Comparison of ENCODE assay signal across 25 cellular contexts in genomic region chr19:8329993-8330392, GRCh38. TPM values are rescaled to one million over a fixed set of nuclear protein-coding genes. Genes with fewer than 3 reads are reported as not detected.
"Had no signal": no experiment of that assay in that cellular context is flagged by ENCODE, and none has a peak within 500 bp of the region (broad histone marks: within the 10 kb centered on the region; RNA-seq: fewer than 3 reads in every experiment).

No MANE protein-coding gene starts in this region.

- DNase-seq: activated CD4-positive, alpha-beta T cell treated with anti-CD3 and anti-CD28 coated beads, Interleukin-2, amount 50 U/mL, for 1 hour; activated CD4-positive, CD25-positive, alpha-beta regulatory T cell treated with anti-CD3 and anti-CD28 coated beads, Interleukin-2, amount 50 U/mL, for 72 hours; activated CD8-positive, alpha-beta T cell treated with anti-CD3 and anti-CD28 coated beads, Interleukin-2, amount 10 ng/mL, durations not matched to agents 7 days and 5 days; aorta; caudate nucleus; effector CD4-positive, alpha-beta T cell; gastrocnemius medialis; heart left ventricle; left colon; naive B cell; small intestine; stimulated activated CD4-positive, alpha-beta T cell treated with anti-CD3 and anti-CD28 coated beads, Interleukin-2, amount 100 ng/mL, for 24 hours; stomach; T-cell; transverse colon had no signal

- H3K9ac ChIP-seq: neural progenitor cell had no signal

- H3K4me3 ChIP-seq: gastrocnemius medialis, heart left ventricle, lung, neural progenitor cell, stomach, transverse colon had no signal

- FAIRE-seq: endometrium, keratinocyte, small intestine had no signal

- H3K9me3 ChIP-seq: gastrocnemius medialis, stomach, transverse colon had no signal

- H3K36me3 ChIP-seq: gastrocnemius medialis, neural progenitor cell, stomach, transverse colon had no signal

- ATAC-seq: activated CD8-positive, alpha-beta T cell treated with anti-CD3 and anti-CD28 coated beads, Interleukin-2, amount 10 ng/mL, durations not matched to agents 7 days and 5 days; activated naive CD4-positive, alpha-beta T cell treated with anti-CD3 and anti-CD28 coated beads, Interleukin-2, amount 50 U/mL, for 72 hours; esophagus mucosa; gastrocnemius medialis; heart left ventricle; left colon; sciatic nerve; stimulated activated memory B cell treated with anti-CD40 and anti-IgM and Interleukin-4, amounts not matched to agents 10 μg/mL and 1 μg/mL and 100 μg/mL, for 72 hours; T-cell had no signal

- H3K4me2 ChIP-seq: neural progenitor cell had no signal

- H3K27ac ChIP-seq: gastrocnemius medialis, heart left ventricle, neural progenitor cell, stomach, transverse colon, VCaP had no signal

- H2AFZ ChIP-seq: neural progenitor cell had no signal

RNA-seq across cellular contexts. Expression of gene KANK3, which starts 13.1 kb away (rescaled TPM):
- total RNA-seq: osteoblast had no signal

RNA-seq across cellular contexts. Expression of gene ANGPTL4, which starts 34.0 kb away (rescaled TPM):
- total RNA-seq: activated CD8-positive, alpha-beta T cell treated with anti-CD3 and anti-CD28 coated beads, Interleukin-2, amount 10 ng/mL, durations not matched to agents 7 days and 5 days had no signal
